ENCODE assay signal across 25 cellular contexts in genomic region chr2:239590276-239590675, GRCh38.
"Had no signal": no experiment of that assay in that cellular context is flagged by ENCODE, and none has a peak within 500 bp of the region (broad histone marks: within the 10 kb centered on the region; RNA-seq: fewer than 3 reads in every experiment).

No MANE protein-coding gene starts in this region.

- H3K27ac ChIP-seq: KMS-11, SJCRH30, VCaP had no signal

- H3K27me3 ChIP-seq: MG63 had no signal

- H3K4me2 ChIP-seq: KMS-11, SK-N-SH had no signal

- H3K36me3 ChIP-seq: MG63, SJCRH30 had no signal

- H3K9ac ChIP-seq: KMS-11, SK-N-SH had no signal

- DNase-seq: activated CD4-positive, alpha-beta T cell treated with anti-CD3 and anti-CD28 coated beads for 4 hours; activated CD4-positive, alpha-beta T cell treated with anti-CD3 and anti-CD28 coated beads, Interleukin-2, amount 50 U/mL, for 48 hours; activated CD8-positive, alpha-beta memory T cell treated with anti-CD3 and anti-CD28 coated beads, Interleukin-2, amount 10 ng/mL, durations not matched to agents 7 days and 5 days; activated naive CD4-positive, alpha-beta T cell; activated T-cell treated with anti-CD3 and anti-CD28 coated beads for 4 hours; activated T-cell treated with anti-CD3 and anti-CD28 coated beads, Interleukin-2, amount 50 U/mL, for 48 hours; MG63; MV-4-11; NCI-H1092 treated with DMSO at 0.1 percent for 48 hours; NCI-H1417 treated with DMSO at 0.1 percent for 48 hours; NCI-H1694 treated with DMSO at 0.1 percent for 48 hours; NCI-H2029 treated with DMSO at 0.1 percent for 48 hours; NCI-H510A treated with DMSO at 0.1 percent for 48 hours; NCI-H69; NK-92 treated with Interleukin-12 subunit alpha and Interleukin-12 subunit beta, amount 100 ng/mL, for 24 hours; OCI-M1; Right ventricle myocardium superior; RPMI8226; SJCRH30; SK-N-SH; T-helper 1 cell had no signal

- H3K4me3 ChIP-seq: MG63, SJCRH30 had no signal

- H3K9me3 ChIP-seq: MG63, SJCRH30, SK-N-SH had no signal

- ATAC-seq: activated CD8-positive, alpha-beta memory T cell treated with anti-CD3 and anti-CD28 coated beads, Interleukin-2, amount 10 ng/mL, durations not matched to agents 7 days and 5 days; Panc1 had no signal

- H3K4me1 ChIP-seq: SJCRH30 had no signal

- FAIRE-seq: astrocyte had no signal
